8 cellular contexts compared by ENCODE assay signal in genomic region chr7:106606120-106606519, GRCh38.
"Had no signal": no experiment of that assay in that cellular context is flagged by ENCODE, and none has a peak within 500 bp of the region (broad histone marks: within the 10 kb centered on the region; RNA-seq: fewer than 3 reads in every experiment).

No MANE protein-coding gene starts in this region.

- H3K4me3 ChIP-seq: GM12878 had no signal

- FAIRE-seq: G401.6, GM12878, GM12891, GM12892, GM18507, GM19239 had no signal

- DNase-seq: GDM1, GF-D8 had no signal

- ATAC-seq: GM12878 had no signal
